8 cellular contexts compared by ENCODE assay signal in the genomic region with DNA sequence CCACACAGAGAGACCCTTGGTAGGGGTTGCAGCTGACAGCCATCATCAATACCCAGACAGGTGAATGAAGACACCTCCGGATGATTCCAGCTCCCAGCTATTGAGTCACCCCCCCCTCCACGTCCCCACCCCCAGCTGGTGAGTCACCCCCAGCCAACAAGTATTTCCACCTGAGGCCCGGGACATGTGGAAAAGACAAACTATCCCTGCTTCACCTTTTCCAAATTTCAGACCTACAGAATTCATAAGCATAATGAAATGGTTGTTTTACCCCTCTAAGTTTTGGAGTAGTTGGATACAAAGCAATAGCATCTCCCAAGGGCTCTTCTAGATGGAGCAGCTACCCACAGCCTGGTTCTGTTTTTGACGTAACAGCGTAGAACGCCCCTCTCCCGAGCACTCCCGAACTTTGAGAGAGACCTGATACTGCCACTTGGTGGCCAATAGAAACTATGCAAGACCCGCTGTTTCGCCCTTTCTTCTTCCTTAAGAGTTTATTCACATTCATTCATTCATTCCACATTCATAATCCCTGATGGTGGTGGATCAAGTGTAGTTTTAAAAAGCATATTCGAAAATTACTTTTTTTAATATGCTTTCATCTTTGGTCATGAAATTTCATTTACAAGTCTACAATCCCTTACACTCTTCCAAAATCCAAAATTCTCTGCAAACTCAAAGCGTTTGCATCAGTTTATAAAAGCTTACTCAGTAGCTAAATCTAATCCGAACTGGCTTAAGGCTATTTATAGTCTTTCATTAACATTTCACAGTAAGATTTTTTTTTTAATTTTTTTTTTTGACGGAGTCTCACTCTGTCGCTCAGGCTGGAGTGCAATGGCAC. TPM values are rescaled to one million over a fixed set of nuclear protein-coding genes. Genes with fewer than 3 reads are reported as not detected.
DNase-seq lines count a peak whose midpoint lies in the region; ATAC-seq and TF ChIP-seq lines count a peak whose summit lies in the region.

No MANE protein-coding gene starts in this region.

- peak overlapping the region; percentile 65 for H3K4me2 ChIP-seq in PC-9
- peak overlapping the region; percentile 69 for H3K4me2 ChIP-seq in mammary epithelial cell (ENCODE audit: insufficient read depth, low read depth, low read length)

- H3K79me2 ChIP-seq in PC-9 (ENCODE audit: low read depth) (no peaks in the 10 kb centered on the region), mammary epithelial cell (ENCODE audit: insufficient read depth, low read length) (no peaks in the 10 kb centered on the region)

- in situ Hi-C loops in mammary epithelial cell (cut with MboI; ENCODE audit: low sequenced_read_pairs in 2 of 2): no loop called here

- peak overlapping the region; percentile 24; the same call in 1 of the 2 replicates for H3K4me3 ChIP-seq in PC-9
- H3K4me3 ChIP-seq in mammary epithelial cell (replicated peaks in 1 of 3; ENCODE audit: insufficient read depth in 1 of 3, low read depth in 2 of 3, low read length in 3 of 3): no peak overlapping the region

- H3K36me3 ChIP-seq in PC-9 (ENCODE audit: low read depth): no peaks in the 10 kb centered on the region
- H3K36me3 ChIP-seq in mammary epithelial cell (ENCODE audit: insufficient read depth, low read length): no peaks in the 10 kb centered on the region

- POLR2A ChIA-PET in PC-9 (lab: Charles Lee; ENCODE audit: unreplicated experiment): interaction anchor here (0.6 to 0.9 kb wide), 2 partner anchors 149 to 191 kb away, joined by 3 to 7 read pairs; no protein-coding TSS in a partner anchor

- H3K4me1 ChIP-seq in PC-9 (replicated peaks; ENCODE audit: insufficient read depth) (peaks cover 17% of the 10 kb centered on the region), mammary epithelial cell (ENCODE audit: insufficient read depth, low read length) (peaks cover 6% of the 10 kb centered on the region)

- no peak for TF ChIP-seq POLR2A in GM18505 (IDR thresholded peaks at IDR 0.05; ENCODE audit: borderline replicate concordance, extremely low read depth, insufficient read depth, insufficient read length)

- DNase-seq in COLO829 (ENCODE audit: low spot score) (peak; percentile 13), HPDE6-E6E7 (ENCODE audit: extremely low spot score) (peak; percentile 96), PC-9 (peak; percentile 42 to 61), mammary epithelial cell (peak; percentile 77), medulla oblongata (ENCODE audit: extremely low spot score) (peak; percentile 33)

- peak overlapping the region; percentile 67 for H3K27ac ChIP-seq in PC-9
- peak overlapping the region; percentile 43 for H3K27ac ChIP-seq in mammary epithelial cell (ENCODE audit: insufficient read depth, low read depth, low read length)

- BruUV-seq in PC-9 (replicated peaks; lab: Mats Ljungman, UMichigan) (no TSS peak), mammary epithelial cell (replicated peaks; lab: Mats Ljungman, UMichigan) (no TSS peak)

- H2AFZ ChIP-seq in PC-9 (no peak overlapping the region), mammary epithelial cell (ENCODE audit: low read depth, low read length) (peak overlapping the region; percentile 86)

- intact Hi-C loops in PC-9 (cut with micrococcal nuclease; ENCODE audit: unreplicated experiment) (loop anchor here (1.0 to 5.0 kb wide), 3 partner anchors 37 to 144 kb away; a partner anchor contains a TSS), mammary epithelial cell (cut with micrococcal nuclease) (loop anchor here (1.0 kb wide), 5 partner anchors 25 to 144 kb away; no protein-coding TSS in a partner anchor)

- no peaks in the 10 kb centered on the region for H3K27me3 ChIP-seq in PC-9 (ENCODE audit: insufficient read depth, low read depth)
- no peaks in the 10 kb centered on the region for H3K27me3 ChIP-seq in mammary epithelial cell (ENCODE audit: insufficient read depth, low read length)

- 26% methylated on average over 14 of the region's 15 CpGs for WGBS in mammary epithelial cell (ENCODE audit: low coverage, missing lambda C conversion rate)

- no peak for ATAC-seq in HG02610 (IDR thresholded peaks at IDR 0.05; ENCODE audit: unreplicated experiment)
- no peak for ATAC-seq in GM18505 (IDR thresholded peaks at IDR 0.05; ENCODE audit: unreplicated experiment)
- ATAC-seq in GM18498 (IDR thresholded peaks at IDR 0.05; ENCODE audit: unreplicated experiment): no peak

- H4K20me1 ChIP-seq in PC-9 (ENCODE audit: insufficient read depth) (no peaks in the 10 kb centered on the region), mammary epithelial cell (ENCODE audit: insufficient read depth, low read length) (no peaks in the 10 kb centered on the region)

- dilution Hi-C loops in mammary epithelial cell (cut with HindIII; ENCODE audit: low sequenced_read_pairs): no loop called here

- TF ChIP-seq CTCF in PC-9 (conservative IDR thresholded peaks at IDR 0.05): peak; percentile 85
- TF ChIP-seq CTCF in mammary epithelial cell (conservative IDR thresholded peaks at IDR 0.05 in 1 of 2, IDR thresholded peaks at IDR 0.05 in 1 of 2; ENCODE audit: extremely low read depth in 1 of 2, insufficient read depth in 1 of 2, low read depth in 1 of 2, low read length in 2 of 2): peak; percentile 55 to 69

- CTCF ChIA-PET in PC-9 (lab: Charles Lee): interaction anchor here (0.7 to 0.9 kb wide), 4 partner anchors 12 to 528 kb away, joined by 3 to 4 read pairs (median 3); no protein-coding TSS in a partner anchor
- CTCF ChIA-PET in mammary epithelial cell (lab: Charles Lee; ENCODE audit: low non-redundant PET): interaction anchor here (0.6 to 0.9 kb wide), 5 partner anchors 9 to 88 kb away, joined by 3 to 6 read pairs (median 4); a partner anchor contains a TSS

- H3K9me2 ChIP-seq in PC-9 (ENCODE audit: insufficient read depth): no peaks in the 10 kb centered on the region

- H3K9me3 ChIP-seq in PC-9 (ENCODE audit: insufficient read depth, low read depth): no peaks in the 10 kb centered on the region
- H3K9me3 ChIP-seq in mammary epithelial cell (replicated peaks; ENCODE audit: insufficient read depth, low read length): no peaks in the 10 kb centered on the region

- peaks cover 10% of the 10 kb centered on the region for H3F3A ChIP-seq in PC-9 (ENCODE audit: insufficient read depth, low read depth)

- no peak overlapping the region for H3K9ac ChIP-seq in mammary epithelial cell (ENCODE audit: insufficient read depth, low read length)

RNA-seq across cellular contexts. Expression of a gene that starts 15.1 kb away (rescaled TPM):
- total RNA-seq in PC-9 (2021) (0.05 TPM in 1 of 2 replicates, not detected in the other), mammary epithelial cell (under 1 TPM in 1 of 2 donors, not detected in 1; under 0.01 TPM)
- not detected for polyA plus RNA-seq in mammary epithelial cell
- not detected for polyA minus RNA-seq in mammary epithelial cell

RNA-seq across cellular contexts. Expression of a gene that starts 42.2 kb away (rescaled TPM):
- total RNA-seq in PC-9 (2021) (7.8 and 10.1 TPM in 2 replicates), mammary epithelial cell (1 to 10 TPM; 6.5 to 6.8 TPM)
- 7.9 TPM for polyA plus RNA-seq in mammary epithelial cell
- polyA minus RNA-seq in mammary epithelial cell: 3.0 TPM

Comparison
In these comparisons a context has a peak if more than half of its experiments do, and no peak if none do; other contexts are left out.
1. DNase-seq: peak in every context shown above with its lines; median percentile 96 in HPDE6-E6E7; 77 in mammary epithelial cell; 52 in PC-9; 33 in medulla oblongata; 13 in COLO829.